Comparison of ENCODE assay signal across 16 cellular contexts in the genomic region with DNA sequence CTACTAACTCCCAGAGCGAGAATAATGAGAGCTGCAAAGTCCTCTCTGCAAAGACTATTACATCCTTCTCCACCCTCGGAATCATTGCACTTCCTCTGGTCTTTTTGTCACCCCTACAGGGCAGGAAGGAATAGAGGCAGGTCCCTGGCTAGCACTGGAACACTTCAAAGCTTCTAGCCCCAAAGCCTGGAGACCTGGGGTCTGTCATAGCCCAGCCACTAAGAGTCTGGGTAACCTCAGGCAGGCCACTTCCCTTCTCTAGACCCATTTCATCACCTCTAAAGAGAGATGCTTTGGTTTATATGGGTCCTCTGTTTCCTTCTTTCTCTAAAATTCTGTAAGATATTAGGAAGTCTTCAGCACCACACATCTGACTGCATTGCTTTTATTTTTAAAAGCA. TPM values are rescaled to one million over a fixed set of nuclear protein-coding genes. Genes with fewer than 3 reads are reported as not detected.
DNase-seq lines count a peak whose midpoint lies in the region; ATAC-seq and TF ChIP-seq lines count a peak whose summit lies in the region.
"Had no signal": no experiment of that assay in that cellular context is flagged by ENCODE, and none has a peak within 500 bp of the region (broad histone marks: within the 10 kb centered on the region; RNA-seq: fewer than 3 reads in every experiment).

No MANE protein-coding gene starts in this region.

- POLR2A ChIA-PET in naive thymus-derived CD4-positive, alpha-beta T cell (lab: Charles Lee): no interaction called here

- H3K27ac ChIP-seq in KMS-11 (peak overlapping the region; percentile 99), VCaP (peak overlapping the region; percentile 90; the same call in 1 of the 2 replicates), WERI-Rb-1 (no peak overlapping the region)
- H3K27ac ChIP-seq in naive thymus-derived CD4-positive, alpha-beta T cell (ENCODE audit: low read depth, low read length): no peak overlapping the region
- H3K27ac ChIP-seq: neural progenitor cell had no signal

- peak overlapping the region; percentile 58 to 96 for H3K4me3 Mint-ChIP-seq in CD14-positive monocyte
- no peak overlapping the region for H3K4me3 Mint-ChIP-seq in naive thymus-derived CD4-positive, alpha-beta T cell
- H3K4me3 Mint-ChIP-seq: neural progenitor cell had no signal

- H3K9me3 ChIP-seq in naive thymus-derived CD4-positive, alpha-beta T cell (ENCODE audit: control insufficient read depth in 2 of 3, low read length in 3 of 3): no peaks in the 10 kb centered on the region
- no peaks in the 10 kb centered on the region for H3K9me3 ChIP-seq in WERI-Rb-1 (ENCODE audit: severe bottlenecking)
- H3K9me3 ChIP-seq: BE2C had no signal

- no peaks in the 10 kb centered on the region for H3K27me3 Mint-ChIP-seq in CD14-positive monocyte (ENCODE audit: low read depth in 3 of 3)
- peaks cover 0 to 57% (median 5%) of the 10 kb centered on the region in 5 donors for H3K27me3 Mint-ChIP-seq in naive thymus-derived CD4-positive, alpha-beta T cell

- peaks cover 3% of the 10 kb centered on the region; the same call in 1 of the 2 replicates for H4K20me1 ChIP-seq in KMS-11 (ENCODE audit: insufficient read depth)

- H3K4me3 ChIP-seq in KMS-11 (IDR thresholded peaks at IDR 0.05; ENCODE audit: insufficient read depth, low read depth, low read length): no peak overlapping the region
- no peak overlapping the region for H3K4me3 ChIP-seq in naive thymus-derived CD4-positive, alpha-beta T cell (ENCODE audit: low read length)
- H3K4me3 ChIP-seq in WERI-Rb-1 (ENCODE audit: low read depth, low read length): no peak overlapping the region
- H3K4me3 ChIP-seq: neural progenitor cell had no signal

- H3K27ac Mint-ChIP-seq in CD14-positive monocyte: peak overlapping the region in 6 of 7 donors; percentile 54 to 93 (median 73)
- peak overlapping the region in 1 of 9 donors; percentile 8 for H3K27ac Mint-ChIP-seq in naive thymus-derived CD4-positive, alpha-beta T cell
- H3K27ac Mint-ChIP-seq: activated naive CD4-positive, alpha-beta T cell treated with anti-CD3 and anti-CD28 coated beads, Interleukin-2, amount 50 U/mL, for 72 hours; neural progenitor cell had no signal

- CTCF ChIA-PET in naive thymus-derived CD4-positive, alpha-beta T cell (lab: Charles Lee): no interaction called here

- H3K4me1 Mint-ChIP-seq in CD14-positive monocyte: peaks cover 84% of the 10 kb centered on the region
- peaks cover 6 to 38% (median 15%) of the 10 kb centered on the region in 7 donors for H3K4me1 Mint-ChIP-seq in naive thymus-derived CD4-positive, alpha-beta T cell

- H3K9me3 Mint-ChIP-seq in CD14-positive monocyte: peaks cover 0 to 2% (median 0%) of the 10 kb centered on the region in 7 donors
- no peaks in the 10 kb centered on the region for H3K9me3 Mint-ChIP-seq in naive thymus-derived CD4-positive, alpha-beta T cell
- H3K9me3 Mint-ChIP-seq: activated naive CD4-positive, alpha-beta T cell treated with anti-CD3 and anti-CD28 coated beads, Interleukin-2, amount 50 U/mL, for 72 hours; neural progenitor cell had no signal

- H2AFZ ChIP-seq in KMS-11 (ENCODE audit: low read depth): no peak overlapping the region
- H2AFZ ChIP-seq: neural progenitor cell had no signal

- H3K4me1 ChIP-seq in KMS-11 (ENCODE audit: low read depth, poor library complexity, severe bottlenecking): peaks cover 49% of the 10 kb centered on the region
- peaks cover 0 to 43% of the 10 kb centered on the region in 2 donors for H3K4me1 ChIP-seq in naive thymus-derived CD4-positive, alpha-beta T cell (ENCODE audit: control insufficient read depth in 2 of 2, insufficient read depth in 2 of 2, low read length in 2 of 2)
- H3K4me1 ChIP-seq: BE2C had no signal

- H3K9ac ChIP-seq in KMS-11: peak overlapping the region; percentile 90
- H3K9ac ChIP-seq: neural progenitor cell had no signal

- H3K4me2 ChIP-seq in KMS-11: peak overlapping the region; percentile 99
- H3K4me2 ChIP-seq: neural progenitor cell had no signal

- ATAC-seq in naive thymus-derived CD4-positive, alpha-beta T cell: peak; percentile 59
- ATAC-seq in omental fat pad (ENCODE audit: low FRiP score) (no peak), SK-N-SH treated with all-trans-retinoic acid at 6 μM for 48 hours (no peak)
- ATAC-seq: activated naive CD4-positive, alpha-beta T cell treated with anti-CD3 and anti-CD28 coated beads, Interleukin-2, amount 50 U/mL, for 72 hours; sciatic nerve had no signal

- no peak for TF ChIP-seq CTCF in CD14-positive monocyte (IDR thresholded peaks at IDR 0.05)
- TF ChIP-seq CTCF in KMS-11 (conservative IDR thresholded peaks at IDR 0.05; ENCODE audit: low read depth, low read length): no peak
- no peak for TF ChIP-seq CTCF in VCaP (conservative IDR thresholded peaks at IDR 0.05)
- no peak for TF ChIP-seq CTCF in omental fat pad (IDR thresholded peaks at IDR 0.05)
- no peak for TF ChIP-seq CTCF in WERI-Rb-1 (IDR thresholded peaks at IDR 0.05; ENCODE audit: low read depth, low read length)

- intact Hi-C loops in CD14-positive monocyte (cut with micrococcal nuclease): loop anchor here in 1 of 2 donors (10.0 kb wide), 1 partner anchor 648 kb away; no protein-coding TSS in a partner anchor
- intact Hi-C loops in naive thymus-derived CD4-positive, alpha-beta T cell (cut with micrococcal nuclease): no loop called here

- H3K27me3 ChIP-seq in KMS-11 (ENCODE audit: insufficient read depth, low read depth): no peaks in the 10 kb centered on the region
- no peaks in the 10 kb centered on the region for H3K27me3 ChIP-seq in naive thymus-derived CD4-positive, alpha-beta T cell (ENCODE audit: control insufficient read depth in 2 of 2, insufficient read depth in 2 of 2, low read length in 2 of 2)
- H3K27me3 ChIP-seq in WERI-Rb-1 (ENCODE audit: insufficient read depth, low read depth, severe bottlenecking): peaks cover 71% of the 10 kb centered on the region
- H3K27me3 ChIP-seq: BE2C had no signal

- no peak for DNase-seq in CD14-positive monocyte (ENCODE audit: low spot score)
- DNase-seq in naive thymus-derived CD4-positive, alpha-beta T cell: no peak
- no peak for DNase-seq in omental fat pad (ENCODE audit: low spot score)
- no peak for DNase-seq in WERI-Rb-1
- DNase-seq: activated CD4-positive, CD25-positive, alpha-beta regulatory T cell treated with anti-CD3 and anti-CD28 coated beads, Interleukin-2, amount 50 U/mL, for 72 hours; BE2C; IMR-90; NCI-H1417; NCI-H226; stimulated activated CD4-positive, alpha-beta T cell treated with anti-CD3 and anti-CD28 coated beads, Interleukin-4, amount 100 ng/mL, for 24 hours had no signal

- peaks cover 46 to 51% of the 10 kb centered on the region in 2 donors for H3K36me3 Mint-ChIP-seq in CD14-positive monocyte
- no peaks in the 10 kb centered on the region for H3K36me3 Mint-ChIP-seq in naive thymus-derived CD4-positive, alpha-beta T cell
- H3K36me3 Mint-ChIP-seq: activated naive CD4-positive, alpha-beta T cell treated with anti-CD3 and anti-CD28 coated beads, Interleukin-2, amount 50 U/mL, for 72 hours; neural progenitor cell had no signal

- peaks cover 93% of the 10 kb centered on the region for H3K79me2 ChIP-seq in KMS-11 (ENCODE audit: insufficient read depth, low read depth)

- H3K36me3 ChIP-seq in KMS-11 (ENCODE audit: insufficient read depth) (no peaks in the 10 kb centered on the region), WERI-Rb-1 (no peaks in the 10 kb centered on the region)
- H3K36me3 ChIP-seq in naive thymus-derived CD4-positive, alpha-beta T cell (ENCODE audit: control insufficient read depth in 2 of 3, insufficient read depth in 3 of 3, low read length in 3 of 3): no peaks in the 10 kb centered on the region
- H3K36me3 ChIP-seq: BE2C, neural progenitor cell had no signal

TF ChIP-seq in SK-N-SH treated with all-trans-retinoic acid at 6 μM for 48 hours, 23 proteins besides CTCF, POLR2A, EP300 and RAD21 (continues in another document):
- TF ChIP-seq SNAI2 (CRISPR knock-in tag; IDR thresholded peaks at IDR 0.05) (no peak), ZFP30 (CRISPR knock-in tag; IDR thresholded peaks at IDR 0.05) (no peak)
- TF ChIP-seq, protein P1, sequence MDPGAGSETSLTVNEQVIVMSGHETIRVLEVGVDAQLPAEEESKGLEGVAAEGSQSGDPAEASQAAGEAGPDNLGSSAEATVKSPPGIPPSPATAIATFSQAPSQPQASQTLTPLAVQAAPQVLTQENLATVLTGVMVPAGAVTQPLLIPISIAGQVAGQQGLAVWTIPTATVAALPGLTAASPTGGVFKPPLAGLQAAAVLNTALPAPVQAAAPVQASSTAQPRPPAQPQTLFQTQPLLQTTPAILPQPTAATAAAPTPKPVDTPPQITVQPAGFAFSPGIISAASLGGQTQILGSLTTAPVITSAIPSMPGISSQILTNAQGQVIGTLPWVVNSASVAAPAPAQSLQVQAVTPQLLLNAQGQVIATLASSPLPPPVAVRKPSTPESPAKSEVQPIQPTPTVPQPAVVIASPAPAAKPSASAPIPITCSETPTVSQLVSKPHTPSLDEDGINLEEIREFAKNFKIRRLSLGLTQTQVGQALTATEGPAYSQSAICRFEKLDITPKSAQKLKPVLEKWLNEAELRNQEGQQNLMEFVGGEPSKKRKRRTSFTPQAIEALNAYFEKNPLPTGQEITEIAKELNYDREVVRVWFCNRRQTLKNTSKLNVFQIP (CRISPR knock-in tag; IDR thresholded peaks at IDR 0.05; ENCODE audit: borderline replicate concordance, low read depth): no peak
- TF ChIP-seq, protein P2, sequence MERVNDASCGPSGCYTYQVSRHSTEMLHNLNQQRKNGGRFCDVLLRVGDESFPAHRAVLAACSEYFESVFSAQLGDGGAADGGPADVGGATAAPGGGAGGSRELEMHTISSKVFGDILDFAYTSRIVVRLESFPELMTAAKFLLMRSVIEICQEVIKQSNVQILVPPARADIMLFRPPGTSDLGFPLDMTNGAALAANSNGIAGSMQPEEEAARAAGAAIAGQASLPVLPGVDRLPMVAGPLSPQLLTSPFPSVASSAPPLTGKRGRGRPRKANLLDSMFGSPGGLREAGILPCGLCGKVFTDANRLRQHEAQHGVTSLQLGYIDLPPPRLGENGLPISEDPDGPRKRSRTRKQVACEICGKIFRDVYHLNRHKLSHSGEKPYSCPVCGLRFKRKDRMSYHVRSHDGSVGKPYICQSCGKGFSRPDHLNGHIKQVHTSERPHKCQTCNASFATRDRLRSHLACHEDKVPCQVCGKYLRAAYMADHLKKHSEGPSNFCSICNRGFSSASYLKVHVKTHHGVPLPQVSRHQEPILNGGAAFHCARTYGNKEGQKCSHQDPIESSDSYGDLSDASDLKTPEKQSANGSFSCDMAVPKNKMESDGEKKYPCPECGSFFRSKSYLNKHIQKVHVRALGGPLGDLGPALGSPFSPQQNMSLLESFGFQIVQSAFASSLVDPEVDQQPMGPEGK (CRISPR knock-in tag; IDR thresholded peaks at IDR 0.05; ENCODE audit: borderline replicate concordance): no peak

RNA-seq across cellular contexts. Expression of a gene that starts 6.7 kb away (rescaled TPM):
- polyA plus RNA-seq in CD14-positive monocyte: 10 to 100 TPM in 1 of 2 donors, 1 to 10 TPM in 1; 6.8 to 10.9 TPM
- 10 to 100 TPM in 1 of 5 experiments, 1 to 10 TPM in 3, under 1 TPM in 1; 0.36 to 14.4 (median 1.3) TPM for total RNA-seq in naive thymus-derived CD4-positive, alpha-beta T cell
- under 1 TPM; 0.21 to 0.25 TPM for polyA plus RNA-seq in naive thymus-derived CD4-positive, alpha-beta T cell
- total RNA-seq in omental fat pad: 10 to 100 TPM; 20.5 to 68.7 (median 37.4) TPM

Comparison
In these comparisons a context has a peak if more than half of its experiments do, and no peak if none do; other contexts are left out.
1. H3K4me3 Mint-ChIP-seq: peak in CD14-positive monocyte (2 of 2); none in naive thymus-derived CD4-positive, alpha-beta T cell (0 of 10).
2. H3K27ac ChIP-seq: peak in KMS-11 (single experiment) and VCaP (single experiment); none in naive thymus-derived CD4-positive, alpha-beta T cell (single experiment) and WERI-Rb-1 (single experiment).